Comparison of ENCODE assay signal across 19 cellular contexts in the genomic region with DNA sequence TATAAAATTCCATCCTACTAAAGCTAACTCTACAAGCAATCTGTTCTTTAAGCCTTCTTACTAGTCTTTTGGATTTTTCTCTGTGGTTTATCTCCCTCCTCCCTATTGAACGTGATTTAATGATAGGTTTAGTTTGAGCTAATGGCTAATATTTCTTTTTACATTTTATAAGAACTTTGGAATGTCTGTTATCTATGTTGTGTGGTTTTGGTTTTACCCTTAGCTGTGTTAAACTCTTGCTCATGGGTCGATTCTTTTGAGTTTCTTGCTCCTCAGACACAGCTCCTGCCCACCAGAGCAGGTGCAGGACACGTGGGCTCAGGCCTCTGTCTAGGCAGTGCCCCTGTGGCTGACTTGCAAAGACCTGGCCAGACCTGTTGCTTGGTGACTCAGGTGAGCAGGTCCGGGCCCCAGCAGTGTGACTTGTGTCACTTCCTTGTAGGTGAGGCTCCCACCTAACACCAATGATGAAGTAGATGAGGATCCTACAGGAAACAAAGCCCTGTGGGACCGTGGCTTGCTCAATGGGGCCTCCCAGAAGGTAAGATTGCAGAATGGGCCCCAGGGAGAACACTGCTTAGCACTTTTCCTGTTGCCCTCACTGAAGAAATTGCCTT. TPM values are rescaled to one million over a fixed set of nuclear protein-coding genes. Genes with fewer than 3 reads are reported as not detected.
A peak's percentile ranks its signal among the peaks of the same experiment; 100 is the strongest.
DNase-seq lines count a peak whose midpoint lies in the region; ATAC-seq, FAIRE-seq and TF ChIP-seq lines count a peak whose summit lies in the region.
"Had no signal": no experiment of that assay in that cellular context is flagged by ENCODE, and none has a peak within 500 bp of the region (broad histone marks: within the 10 kb centered on the region; RNA-seq: fewer than 3 reads in every experiment).

No MANE protein-coding gene starts in this region.

- TF ChIP-seq CTCF in AG04450 (IDR thresholded peaks at IDR 0.05; ENCODE audit: low read depth, low read length) (no peak), breast epithelium (IDR thresholded peaks at IDR 0.05) (no peak), keratinocyte (optimal IDR thresholded peaks at IDR 0.05 in 1 of 3, IDR thresholded peaks at IDR 0.05 in 1 of 3, conservative IDR thresholded peaks at IDR 0.05 in 1 of 3; ENCODE audit: extremely low read depth in 1 of 3, insufficient read depth in 2 of 3, low read length in 3 of 3) (no peak)

- dilution Hi-C loops in keratinocyte (cut with MboI; ENCODE audit: extremely low pct_ligation_motif_present, low sequenced_read_pairs), result no loop called here

- no peak for ATAC-seq in HG03457 (IDR thresholded peaks at IDR 0.05; ENCODE audit: unreplicated experiment)
- ATAC-seq: gastroesophageal sphincter had no signal

- H3K36me3 ChIP-seq in breast epithelium, result peaks cover 25% of the 10 kb centered on the region
- H3K36me3 ChIP-seq in keratinocyte (ENCODE audit: control insufficient read depth in 2 of 2, extremely low read depth in 1 of 2, insufficient read depth in 2 of 2, low read length in 2 of 2), result peaks cover 33 to 86% of the 10 kb centered on the region in 2 experiments

- no peaks in the 10 kb centered on the region for H3K27me3 ChIP-seq in AG04450 (ENCODE audit: control insufficient read depth, insufficient read depth, low read length)
- H3K27me3 ChIP-seq in breast epithelium, result no peaks in the 10 kb centered on the region
- H3K27me3 ChIP-seq in keratinocyte (ENCODE audit: control insufficient read depth, extremely low read depth, insufficient read depth, low read length), result no peaks in the 10 kb centered on the region
- H3K27me3 ChIP-seq: gastroesophageal sphincter had no signal

- POLR2A ChIA-PET in AG04450 (lab: Yijun Ruan, JAX), result no interaction called here

- TF ChIP-seq POLR2A in breast epithelium (IDR thresholded peaks at IDR 0.05), result no peak

- no peak overlapping the region for H2AFZ ChIP-seq in keratinocyte (ENCODE audit: control insufficient read depth, low read length)

- peaks cover 6% of the 10 kb centered on the region for H3K79me2 ChIP-seq in keratinocyte (ENCODE audit: control insufficient read depth, insufficient read depth, low read length)

- H3K27ac ChIP-seq in AG04450 (ENCODE audit: low read depth, low read length) (peak overlapping the region; percentile 47), breast epithelium (peak overlapping the region; percentile 17 to 67), keratinocyte (ENCODE audit: control insufficient read depth, insufficient read depth, low read length) (peak overlapping the region; percentile 34)
- H3K27ac ChIP-seq: gastroesophageal sphincter, HL-60, left ventricle myocardium inferior had no signal

- intact Hi-C loops in breast epithelium (cut with DNase I; ENCODE audit: low total_unique reads), result no loop called here
- intact Hi-C loops in posterior vena cava (cut with DNase I), result no loop called here

- CTCF ChIA-PET in AG04450 (lab: Charles Lee), result interaction anchor here (1.1 to 1.3 kb wide), 2 partner anchors 10 to 85 kb away, joined by 3 read pairs; no protein-coding TSS in a partner anchor

- H3K9me1 ChIP-seq in keratinocyte (ENCODE audit: control insufficient read depth, extremely low read depth, insufficient read depth, low read length), result peaks cover 2% of the 10 kb centered on the region

- H3K4me3 ChIP-seq in AG04450 (ENCODE audit: low read depth, low read length) (no peak overlapping the region), breast epithelium (no peak overlapping the region), keratinocyte (ENCODE audit: control insufficient read depth in 2 of 3, extremely low read depth in 1 of 3, insufficient read depth in 2 of 3, low read depth in 1 of 3, low read length in 3 of 3) (no peak overlapping the region)
- H3K4me3 ChIP-seq: gastroesophageal sphincter, HAP-1, left ventricle myocardium inferior had no signal

- H3K4me1 ChIP-seq in breast epithelium, result peaks cover 0 to 6% of the 10 kb centered on the region in 2 donors
- H3K4me1 ChIP-seq in keratinocyte (ENCODE audit: control insufficient read depth, extremely low read depth, insufficient read depth, low read length), result peaks cover 28% of the 10 kb centered on the region
- H3K4me1 ChIP-seq: HAP-1 had no signal

- no peak overlapping the region for H3K9ac ChIP-seq in keratinocyte (ENCODE audit: control insufficient read depth, extremely low read depth, insufficient read depth, low read length)

- no peak for FAIRE-seq in keratinocyte (lab: Jason Lieb, UNC)

- H3K4me2 ChIP-seq in keratinocyte (ENCODE audit: control insufficient read depth, extremely low read depth, insufficient read depth, low read depth, low read length), result no peak overlapping the region

- no peak for DNase-seq in AG04450 (ENCODE audit: low read depth, low spot score)
- DNase-seq in HPDE6-E6E7 (ENCODE audit: extremely low spot score), result peak; percentile 84
- DNase-seq in breast epithelium (ENCODE audit: low spot score in 2 of 2), result no peak
- DNase-seq in keratinocyte (ENCODE audit: low read depth, low spot score), result peak; percentile 32
- DNase-seq in HuH-7 (ENCODE audit: low spot score), result no peak
- DNase-seq in CD1c-positive myeloid dendritic cell (ENCODE audit: extremely low spot score), result no peak
- no peak for DNase-seq in posterior vena cava (ENCODE audit: low spot score)
- DNase-seq: activated T-cell treated with anti-CD3 and anti-CD28 coated beads, Interleukin-2, amount 50 U/mL, for 1 hour; amniotic stem cell; KG1; left ventricle myocardium inferior; NCI-H1092; NCI-H2081; NCI-H510A treated with DMSO at 0.1 percent for 48 hours; nucleus accumbens had no signal

- no peaks in the 10 kb centered on the region for H3K9me3 ChIP-seq in AG04450 (ENCODE audit: control insufficient read depth, insufficient read depth, low read length)
- no peaks in the 10 kb centered on the region for H3K9me3 ChIP-seq in breast epithelium
- no peaks in the 10 kb centered on the region for H3K9me3 ChIP-seq in keratinocyte (ENCODE audit: control insufficient read depth, low read depth, low read length)
- H3K9me3 ChIP-seq: gastroesophageal sphincter, HAP-1, left ventricle myocardium inferior had no signal

- peaks cover 8% of the 10 kb centered on the region for H4K20me1 ChIP-seq in keratinocyte (ENCODE audit: control insufficient read depth, extremely low read depth, insufficient read depth, low read length)

RNA-seq across cellular contexts. Expression of gene SF3B3, which starts 45.1 kb away (rescaled TPM):
- polyA plus RNA-seq in AG04450 (2011; rRNA removed), result 139 and 169 TPM in 2 replicates
- polyA minus RNA-seq in AG04450 (2011; rRNA and poly(A)+ RNA removed), result 200 and 213 TPM in 2 replicates
- total RNA-seq in breast epithelium, result 100 to 1,000 TPM in 2 of 3 donors, 10 to 100 TPM in 1; 80.2 to 147 (median 133) TPM
- polyA plus RNA-seq in keratinocyte, result 88.0 to 142 TPM (median 92.6 TPM) in 3 replicates
- 81.6 TPM for polyA plus RNA-seq in keratinocyte (2011; ENCODE audit: low read depth)
- 75.8 and 94.4 TPM in 2 replicates for polyA plus RNA-seq in keratinocyte (2011; cell fraction: cytosol; rRNA removed)
- polyA plus RNA-seq in keratinocyte (2011; cell fraction: nucleus; rRNA removed), result 212 and 248 TPM in 2 replicates
- 138 and 144 TPM in 2 replicates for polyA plus RNA-seq in keratinocyte (2012; ENCODE audit: low replicate concordance)
- polyA minus RNA-seq in keratinocyte, result 163 to 289 TPM (median 171 TPM) in 3 replicates
- 58.1 TPM for polyA minus RNA-seq in keratinocyte (2011; cell fraction: cytosol; rRNA and poly(A)+ RNA removed)
- 83.0 and 225 TPM in 2 replicates for polyA minus RNA-seq in keratinocyte (2011; cell fraction: nucleus; rRNA and poly(A)+ RNA removed)
- total RNA-seq in posterior vena cava, result 100 to 1,000 TPM; 140 to 144 TPM

RNA-seq across cellular contexts. Expression of gene COG4, which starts 45.4 kb away (rescaled TPM):
- polyA plus RNA-seq in AG04450 (2011; rRNA removed), result 50.6 and 51.8 TPM in 2 replicates
- 54.6 and 72.7 TPM in 2 replicates for polyA minus RNA-seq in AG04450 (2011; rRNA and poly(A)+ RNA removed)
- total RNA-seq in breast epithelium, result 10 to 100 TPM; 36.4 to 46.1 (median 41.3) TPM
- polyA plus RNA-seq in keratinocyte, result 36.8 to 38.9 TPM (median 38.4 TPM) in 3 replicates
- polyA plus RNA-seq in keratinocyte (2011; ENCODE audit: low read depth), result 19.3 TPM
- polyA plus RNA-seq in keratinocyte (2011; cell fraction: cytosol; rRNA removed), result 25.9 and 26.4 TPM in 2 replicates
- 47.5 and 54.9 TPM in 2 replicates for polyA plus RNA-seq in keratinocyte (2011; cell fraction: nucleus; rRNA removed)
- polyA plus RNA-seq in keratinocyte (2012; ENCODE audit: low replicate concordance), result 27.6 and 34.8 TPM in 2 replicates
- polyA minus RNA-seq in keratinocyte, result 38.4 to 48.8 TPM (median 42.5 TPM) in 3 replicates
- polyA minus RNA-seq in keratinocyte (2011; cell fraction: cytosol; rRNA and poly(A)+ RNA removed), result 35.5 TPM
- 21.7 and 26.7 TPM in 2 replicates for polyA minus RNA-seq in keratinocyte (2011; cell fraction: nucleus; rRNA and poly(A)+ RNA removed)
- 10 to 100 TPM; 29.3 to 39.1 TPM for total RNA-seq in posterior vena cava

Comparison
In these comparisons a context has a peak if more than half of its experiments do, and no peak if none do; other contexts are left out.
1. DNase-seq: peak in HPDE6-E6E7 (single experiment) and keratinocyte (single experiment); none in AG04450 (single experiment), breast epithelium (0 of 2), HuH-7 (single experiment), CD1c-positive myeloid dendritic cell (single experiment) and posterior vena cava (single experiment).
2. Peak in every context shown above with its lines, with median percentiles within 50 percentile points of each other: H3K27ac ChIP-seq.